8 cellular contexts compared by ENCODE assay signal in genomic region chr9:131784882-131785281, GRCh38.
"Had no signal": no experiment of that assay in that cellular context is flagged by ENCODE, and none has a peak within 500 bp of the region (broad histone marks: within the 10 kb centered on the region; RNA-seq: fewer than 3 reads in every experiment).

No MANE protein-coding gene starts in this region.

- H3K27ac ChIP-seq: GM23248 had no signal

- H3K4me2 ChIP-seq: GM23338 had no signal

- H3K4me3 ChIP-seq: GM23248, GM23338, HAP-1 had no signal

- H2AFZ ChIP-seq: GM23248, GM23338 had no signal

- H3K9ac ChIP-seq: GM23248 had no signal

- H3K36me3 ChIP-seq: HAP-1 had no signal

- H3K9me3 ChIP-seq: HAP-1 had no signal

- DNase-seq: GM23248, GOT3, H7, H9, HCEC 1CT, HFFc6 had no signal
